In genomic region chr5:38650540-38651275, GRCh38 we compare ENCODE assay signal across 8 cellular contexts.
DNase-seq lines count a peak whose midpoint lies in the region; ATAC-seq lines count a peak whose summit lies in the region.

No MANE protein-coding gene starts in this region.

- DNase-seq in EH (ENCODE audit: low read depth) (peak; percentile 65), MV-4-11 (lab: John Stamatoyannopoulos, UW) (peak; percentile 83), astrocyte of the hippocampus (ENCODE audit: low read depth, low spot score) (peak; percentile 48), myocyte (ENCODE audit: low read depth) (peak; percentile 10), HPDE6-E6E7 (ENCODE audit: extremely low spot score) (no peak), DMS 273 (lab: John Stamatoyannopoulos, UW; ENCODE audit: unreplicated experiment) (no peak), AG08396 (ENCODE audit: low spot score) (no peak)

- no peak for ATAC-seq in GM21390 (IDR thresholded peaks at IDR 0.05; ENCODE audit: unreplicated experiment)

Comparison
In these comparisons a context has a peak if more than half of its experiments do, and no peak if none do; other contexts are left out.
1. DNase-seq: peak in EH (single experiment), MV-4-11 (single experiment), astrocyte of the hippocampus (single experiment) and myocyte (single experiment); none in HPDE6-E6E7 (single experiment), DMS 273 (single experiment) and AG08396 (single experiment).